In the genomic region with DNA sequence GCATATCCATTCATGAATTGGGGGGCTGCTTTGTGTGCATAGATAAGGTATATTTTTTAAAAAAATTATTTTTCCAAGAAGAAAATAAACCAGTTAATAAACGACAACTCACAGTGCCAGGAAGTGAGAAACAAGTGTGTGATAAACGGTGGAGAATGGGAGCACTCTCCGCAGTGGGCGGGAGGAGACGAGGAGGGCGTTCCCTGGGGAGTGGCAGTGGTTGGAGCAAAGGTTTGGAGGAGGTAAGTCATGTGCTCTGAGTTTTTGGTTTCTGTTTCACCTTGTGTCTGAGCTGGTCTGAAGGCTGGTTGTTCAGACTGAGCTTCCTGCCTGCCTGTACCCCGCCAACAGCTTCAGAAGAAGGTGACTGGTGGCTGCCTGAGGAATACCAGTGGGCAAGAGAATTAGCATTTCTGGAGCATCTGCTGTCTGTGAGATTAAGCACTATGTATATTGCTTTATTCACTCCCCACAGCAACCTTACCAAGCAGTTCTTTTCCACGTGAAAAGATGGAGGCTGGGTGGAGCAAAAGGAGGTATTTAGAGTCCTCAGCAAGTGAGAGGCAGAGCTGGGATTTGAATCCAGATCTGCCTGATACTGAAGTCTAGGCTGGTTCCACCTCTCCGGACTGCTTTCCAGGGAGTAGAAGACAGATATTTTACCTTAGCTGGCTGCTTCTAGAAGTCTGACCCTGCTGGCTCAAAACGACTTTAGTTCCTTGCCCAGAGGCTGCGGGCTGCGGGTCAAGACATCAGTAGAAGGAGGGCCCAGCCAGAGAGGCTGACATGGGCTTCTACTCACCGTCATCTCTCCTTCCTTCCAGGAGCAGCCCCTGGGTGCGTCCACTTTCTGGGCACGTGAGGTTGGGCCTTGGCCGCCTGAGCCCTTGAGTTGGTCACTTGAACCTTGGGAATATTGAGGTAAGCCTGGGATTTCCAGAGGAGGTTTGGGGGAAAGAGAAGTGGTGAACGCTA, we compare ENCODE assay signal across 8 cellular contexts. TPM values are rescaled to one million over a fixed set of nuclear protein-coding genes. Genes with fewer than 3 reads are reported as not detected.
A peak's percentile ranks its signal among the peaks of the same experiment; 100 is the strongest.
DNase-seq lines count a peak whose midpoint lies in the region; ATAC-seq and TF ChIP-seq lines count a peak whose summit lies in the region.

No MANE protein-coding gene starts in this region.

- peak; percentile 91 for ATAC-seq in CD4-positive, CD25-positive, alpha-beta regulatory T cell (ENCODE audit: low read depth in 2 of 2)
- ATAC-seq in GM19328 (IDR thresholded peaks at IDR 0.05; ENCODE audit: unreplicated experiment) (peak; percentile 90), HG03439 (IDR thresholded peaks at IDR 0.05; ENCODE audit: unreplicated experiment) (peak; percentile 91), omental fat pad (ENCODE audit: low FRiP score) (peak; percentile 87), upper lobe of right lung (peak; percentile 94)

- H3K27ac Mint-ChIP-seq in CD4-positive, CD25-positive, alpha-beta regulatory T cell: peak overlapping the region; percentile 92 to 97 (median 97)

- no peaks in the 10 kb centered on the region for H3K9me3 Mint-ChIP-seq in CD4-positive, CD25-positive, alpha-beta regulatory T cell

- TF ChIP-seq CTCF in epithelial cell of esophagus (IDR thresholded peaks at IDR 0.05; ENCODE audit: insufficient read depth, low read depth, low read length, missing control alignments) (no peak), omental fat pad (IDR thresholded peaks at IDR 0.05) (no peak), upper lobe of right lung (IDR thresholded peaks at IDR 0.05) (no peak)

- peak overlapping the region; percentile 97 to 98 (median 98) for H3K4me3 Mint-ChIP-seq in CD4-positive, CD25-positive, alpha-beta regulatory T cell

- peaks cover 16% of the 10 kb centered on the region for H3K36me3 Mint-ChIP-seq in CD4-positive, CD25-positive, alpha-beta regulatory T cell

- H3K4me3 ChIP-seq in CD4-positive, CD25-positive, alpha-beta regulatory T cell (ENCODE audit: low read depth, low read length): peak overlapping the region; percentile 99
- H3K4me3 ChIP-seq in epithelial cell of esophagus (ENCODE audit: low read length) (peak overlapping the region; percentile 42), upper lobe of right lung (peak overlapping the region; percentile 60)

- H3K27me3 Mint-ChIP-seq in CD4-positive, CD25-positive, alpha-beta regulatory T cell: no peaks in the 10 kb centered on the region

- H3K4me1 Mint-ChIP-seq in CD4-positive, CD25-positive, alpha-beta regulatory T cell: peaks cover 26 to 56% (median 35%) of the 10 kb centered on the region in 4 donors

- H3K27me3 ChIP-seq in CD4-positive, CD25-positive, alpha-beta regulatory T cell (ENCODE audit: control insufficient read depth, insufficient read depth, low read length): no peaks in the 10 kb centered on the region
- no peaks in the 10 kb centered on the region for H3K27me3 ChIP-seq in upper lobe of right lung

- H3K9me3 ChIP-seq in CD4-positive, CD25-positive, alpha-beta regulatory T cell (ENCODE audit: control insufficient read depth in 2 of 2, low read length in 2 of 2): no peaks in the 10 kb centered on the region
- no peaks in the 10 kb centered on the region for H3K9me3 ChIP-seq in upper lobe of right lung

- peak; percentile 85 to 96 (median 87) for DNase-seq in CD4-positive, CD25-positive, alpha-beta regulatory T cell
- DNase-seq in NCI-H526 treated with DMSO at 0.1 percent for 48 hours (lab: John Stamatoyannopoulos, UW) (peak; percentile 73), epithelial cell of esophagus (ENCODE audit: low read depth) (peak; percentile 78), omental fat pad (ENCODE audit: low spot score) (no peak), upper lobe of right lung (peak; percentile 92)
- DNase-seq in activated CD4-positive, alpha-beta T cell treated with anti-CD3 and anti-CD28 coated beads, Interleukin-2, amount 50 U/mL, for 48 hours: peak; percentile 90 to 94

- H3K27ac ChIP-seq in CD4-positive, CD25-positive, alpha-beta regulatory T cell (ENCODE audit: insufficient read depth, low read length, poor library complexity, severe bottlenecking): peak overlapping the region; percentile 85
- peak overlapping the region; percentile 86 for H3K27ac ChIP-seq in upper lobe of right lung

- H3K4me1 ChIP-seq in CD4-positive, CD25-positive, alpha-beta regulatory T cell (ENCODE audit: control insufficient read depth, insufficient read depth, low read length, poor library complexity, severe bottlenecking): peaks cover 64% of the 10 kb centered on the region
- H3K4me1 ChIP-seq in upper lobe of right lung: peaks cover 57% of the 10 kb centered on the region

- peaks cover 5% of the 10 kb centered on the region for H3K36me3 ChIP-seq in CD4-positive, CD25-positive, alpha-beta regulatory T cell (ENCODE audit: control insufficient read depth, insufficient read depth, low read length)
- H3K36me3 ChIP-seq in upper lobe of right lung: no peaks in the 10 kb centered on the region

- intact Hi-C loops in upper lobe of right lung (cut with DNase I): loop anchor here (10.0 kb wide), 1 partner anchor 131 kb away; no protein-coding TSS in a partner anchor

RNA-seq across cellular contexts. Expression of a gene that starts 26.9 kb away (rescaled TPM):
- 254 TPM for total RNA-seq in CD4-positive, CD25-positive, alpha-beta regulatory T cell
- 100 to 1,000 TPM in 1 of 4 donors, 10 to 100 TPM in 3; 63.8 to 112 (median 94.1) TPM for polyA plus RNA-seq in CD4-positive, CD25-positive, alpha-beta regulatory T cell
- 10 to 100 TPM; 22.9 to 31.4 (median 26.5) TPM for total RNA-seq in omental fat pad
- 39.5 TPM for total RNA-seq in upper lobe of right lung

RNA-seq across cellular contexts. Expression of a gene that starts 50.5 kb away (rescaled TPM):
- 15.1 TPM for total RNA-seq in CD4-positive, CD25-positive, alpha-beta regulatory T cell
- polyA plus RNA-seq in CD4-positive, CD25-positive, alpha-beta regulatory T cell: 1 to 10 TPM; 4.4 to 7.1 (median 5.6) TPM
- 10 to 100 TPM; 13.5 to 47.0 (median 15.3) TPM for total RNA-seq in omental fat pad
- total RNA-seq in upper lobe of right lung: 31.6 TPM

Comparison
In these comparisons a context has a peak if more than half of its experiments do, and no peak if none do; other contexts are left out.
1. H3K4me3 ChIP-seq: peak in every context shown above with its lines; median percentile 99 in CD4-positive, CD25-positive, alpha-beta regulatory T cell; 60 in upper lobe of right lung; 42 in epithelial cell of esophagus.